25 cellular contexts compared by ENCODE assay signal in genomic region chr5:75848077-75848476, GRCh38.
"Had no signal": no experiment of that assay in that cellular context is flagged by ENCODE, and none has a peak within 500 bp of the region (broad histone marks: within the 10 kb centered on the region; RNA-seq: fewer than 3 reads in every experiment).

No MANE protein-coding gene starts in this region.

- H3K36me3 ChIP-seq: colonic mucosa, esophagus squamous epithelium, gastroesophageal sphincter, heart left ventricle, thoracic aorta, vagina had no signal

- H3K4me1 ChIP-seq: colonic mucosa, esophagus squamous epithelium, gastroesophageal sphincter, vagina had no signal

- FAIRE-seq: bronchial epithelial cell, islet of Langerhans had no signal

- H3K4me3 ChIP-seq: colonic mucosa, esophagus squamous epithelium, gastroesophageal sphincter, heart left ventricle, mucosa of descending colon, smooth muscle cell, thoracic aorta, vagina had no signal

- H3K27ac ChIP-seq: colonic mucosa, esophagus squamous epithelium, gastroesophageal sphincter, thoracic aorta, vagina had no signal

- ATAC-seq: activated CD4-positive, alpha-beta T cell treated with anti-CD3 and anti-CD28 coated beads for 36 hours; activated T-cell treated with anti-CD3 and anti-CD28 coated beads, Interleukin-2, amount 50 U/mL, for 4 hours; gastroesophageal sphincter; mucosa of descending colon; sciatic nerve; WTC11 had no signal

- H3K27ac Mint-ChIP-seq: activated CD4-positive, alpha-beta T cell treated with anti-CD3 and anti-CD28 coated beads for 36 hours; activated naive CD4-positive, alpha-beta T cell treated with anti-CD3 and anti-CD28 coated beads, Interleukin-2, amount 10 ng/mL, durations not matched to agents 7 days and 5 days; type B pancreatic cell; WTC11 had no signal

- DNase-seq: activated CD4-positive, alpha-beta T cell treated with anti-CD3 and anti-CD28 coated beads for 36 hours; activated CD4-positive, alpha-beta T cell treated with anti-CD3 and anti-CD28 coated beads, Interleukin-2, amount 50 U/mL, for 4 hours; activated CD8-positive, alpha-beta memory T cell treated with anti-CD3 and anti-CD28 coated beads, Interleukin-2, amount 50 U/mL, for 48 hours; activated effector memory CD4-positive, alpha-beta T cell treated with Interleukin-2 at 50 U/mL for 16 hours; activated naive CD4-positive, alpha-beta T cell treated with anti-CD3 and anti-CD28 coated beads, Interleukin-2, amount 10 ng/mL, durations not matched to agents 7 days and 5 days; activated T-cell treated with anti-CD3 and anti-CD28 coated beads, Interleukin-2, amount 50 U/mL, for 4 hours; amygdala; colonic mucosa; esophagus squamous epithelium; heart left ventricle; mesenchymal stem cell; mucosa of descending colon; posterior cingulate gyrus; stimulated activated CD4-positive, alpha-beta T cell treated with anti-CD3 and anti-CD28 coated beads, Interleukin-15, amount 100 ng/mL, for 24 hours; stimulated activated naive CD4-positive, alpha-beta T cell had no signal

- H3K9me3 ChIP-seq: colonic mucosa, esophagus squamous epithelium, gastroesophageal sphincter, heart left ventricle, mucosa of descending colon, thoracic aorta, vagina had no signal

- H3K9me3 Mint-ChIP-seq: activated naive CD4-positive, alpha-beta T cell treated with anti-CD3 and anti-CD28 coated beads, Interleukin-2, amount 10 ng/mL, durations not matched to agents 7 days and 5 days; activated T-cell treated with anti-CD3 and anti-CD28 coated beads, Interleukin-2, amount 50 U/mL, for 4 hours; type B pancreatic cell; WTC11 had no signal

- H3K4me1 Mint-ChIP-seq: activated CD4-positive, alpha-beta T cell treated with anti-CD3 and anti-CD28 coated beads for 36 hours; activated naive CD4-positive, alpha-beta T cell treated with anti-CD3 and anti-CD28 coated beads, Interleukin-2, amount 10 ng/mL, durations not matched to agents 7 days and 5 days; neural crest cell; WTC11 had no signal

- H3K27me3 ChIP-seq: colonic mucosa, gastroesophageal sphincter, vagina had no signal

- H3K4me3 Mint-ChIP-seq: activated CD4-positive, alpha-beta T cell treated with anti-CD3 and anti-CD28 coated beads for 36 hours; activated naive CD4-positive, alpha-beta T cell treated with anti-CD3 and anti-CD28 coated beads, Interleukin-2, amount 10 ng/mL, durations not matched to agents 7 days and 5 days; activated T-cell treated with anti-CD3 and anti-CD28 coated beads, Interleukin-2, amount 50 U/mL, for 4 hours; neural crest cell; type B pancreatic cell; WTC11 had no signal
